In the genomic region with DNA sequence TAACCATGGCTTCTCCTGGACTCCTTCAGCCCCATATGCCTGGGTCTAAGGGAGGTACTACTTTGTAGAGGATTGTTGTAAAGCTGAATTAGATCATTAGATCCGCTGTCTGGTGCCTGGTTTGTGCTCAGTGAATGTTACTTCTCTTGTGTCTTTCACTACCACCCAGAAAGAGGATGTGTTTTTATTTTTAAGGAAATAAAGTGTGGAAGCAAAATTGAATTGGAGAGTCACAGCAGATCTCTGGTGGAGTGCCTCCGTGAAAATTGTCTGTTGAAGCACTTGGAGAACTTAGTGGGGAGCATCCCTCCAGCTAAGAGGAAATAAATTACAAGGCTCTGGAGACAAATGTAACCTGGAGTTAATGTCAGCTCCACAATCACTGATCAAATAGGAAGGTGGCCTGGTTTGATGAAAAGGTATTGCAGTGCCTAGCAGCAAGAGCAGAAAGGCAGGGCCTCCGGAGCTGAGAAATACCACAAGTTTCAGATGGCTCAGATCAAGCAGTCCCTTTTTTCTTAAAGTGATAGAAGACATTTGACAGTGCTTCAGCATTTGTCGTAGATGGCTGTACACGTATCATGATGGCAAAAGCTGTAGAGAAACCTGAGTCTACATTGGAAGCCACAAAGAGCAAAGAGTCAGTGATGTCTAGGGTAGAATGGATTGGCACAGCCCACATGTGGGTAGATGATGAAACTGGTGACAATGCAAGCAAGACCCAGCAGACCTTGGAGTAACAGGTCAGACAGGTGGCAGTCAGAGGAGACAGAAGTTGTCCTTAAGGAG, we compare ENCODE assay signal across 8 cellular contexts.
DNase-seq lines count a peak whose midpoint lies in the region; ATAC-seq lines count a peak whose summit lies in the region.

No MANE protein-coding gene starts in this region.

- no peaks in the 10 kb centered on the region for H3K27me3 ChIP-seq in thymus (ENCODE audit: control insufficient read depth, insufficient read depth)

- H3K4me1 Mint-ChIP-seq in activated CD8-positive, alpha-beta T cell treated with anti-CD3 and anti-CD28 coated beads, Interleukin-2, amount 10 ng/mL, durations not matched to agents 7 days and 5 days (ENCODE audit: low read depth) = peaks cover 58% of the 10 kb centered on the region

- no peaks in the 10 kb centered on the region for H3K9me3 ChIP-seq in thymus (ENCODE audit: control insufficient read depth)

- peak; percentile 67 to 73 for ATAC-seq in activated naive CD4-positive, alpha-beta T cell treated with anti-CD3 and anti-CD28 coated beads, Interleukin-2, amount 50 U/mL, for 72 hours
- ATAC-seq in HG03565 (IDR thresholded peaks at IDR 0.05; ENCODE audit: unreplicated experiment) = peak; percentile 36
- peak; percentile 73 for ATAC-seq in activated CD8-positive, alpha-beta T cell treated with anti-CD3 and anti-CD28 coated beads, Interleukin-2, amount 10 ng/mL, durations not matched to agents 7 days and 5 days
- ATAC-seq in GM21367 (IDR thresholded peaks at IDR 0.05; ENCODE audit: unreplicated experiment) = no peak

- CTCF ChIA-PET in activated CD8-positive, alpha-beta T cell treated with anti-CD3 and anti-CD28 coated beads, Interleukin-2, amount 10 ng/mL, durations not matched to agents 7 days and 5 days (lab: Charles Lee) = interaction anchor here (1.1 to 2.9 kb wide), 4 partner anchors 10 to 102 kb away, joined by 4 to 10 read pairs (median 6); partner anchors contain the start of gene ARTN

- no peak for DNase-seq in activated naive CD4-positive, alpha-beta T cell treated with anti-CD3 and anti-CD28 coated beads, Interleukin-2, amount 50 U/mL, for 72 hours (ENCODE audit: low spot score in 2 of 2)
- no peak for DNase-seq in activated naive CD4-positive, alpha-beta T cell treated with Interleukin-2 at 50 U/mL for 16 hours
- DNase-seq in activated CD8-positive, alpha-beta T cell treated with anti-CD3 and anti-CD28 coated beads, Interleukin-2, amount 10 ng/mL, durations not matched to agents 7 days and 5 days = peak; percentile 42
- DNase-seq in cortex of kidney (lab: John Stamatoyannopoulos, UW) = no peak
- no peak for DNase-seq in amniotic stem cell (lab: John Stamatoyannopoulos, UW)

- 52% methylated on average over 5 of the region's 5 CpGs for WGBS in thymus

- no peak overlapping the region for H3K4me3 Mint-ChIP-seq in activated CD8-positive, alpha-beta T cell treated with anti-CD3 and anti-CD28 coated beads, Interleukin-2, amount 10 ng/mL, durations not matched to agents 7 days and 5 days

- H3K27me3 Mint-ChIP-seq in activated CD8-positive, alpha-beta T cell treated with anti-CD3 and anti-CD28 coated beads, Interleukin-2, amount 10 ng/mL, durations not matched to agents 7 days and 5 days (ENCODE audit: low read depth) = no peaks in the 10 kb centered on the region

- peak overlapping the region; percentile 37 to 51 for H3K27ac Mint-ChIP-seq in activated naive CD4-positive, alpha-beta T cell treated with anti-CD3 and anti-CD28 coated beads, Interleukin-2, amount 50 U/mL, for 72 hours
- peak overlapping the region; percentile 64 for H3K27ac Mint-ChIP-seq in activated CD8-positive, alpha-beta T cell treated with anti-CD3 and anti-CD28 coated beads, Interleukin-2, amount 10 ng/mL, durations not matched to agents 7 days and 5 days

- H3K27ac ChIP-seq in thymus (ENCODE audit: low read depth) = peak overlapping the region; percentile 43

- no peaks in the 10 kb centered on the region for H3K9me3 Mint-ChIP-seq in activated naive CD4-positive, alpha-beta T cell treated with anti-CD3 and anti-CD28 coated beads, Interleukin-2, amount 50 U/mL, for 72 hours
- H3K9me3 Mint-ChIP-seq in activated CD8-positive, alpha-beta T cell treated with anti-CD3 and anti-CD28 coated beads, Interleukin-2, amount 10 ng/mL, durations not matched to agents 7 days and 5 days (ENCODE audit: insufficient read depth) = no peaks in the 10 kb centered on the region

- no peaks in the 10 kb centered on the region for H3K36me3 ChIP-seq in thymus (ENCODE audit: control insufficient read depth, insufficient read depth)

- H3K4me3 ChIP-seq in thymus (ENCODE audit: low read length) = no peak overlapping the region

- peaks cover 0 to 9% of the 10 kb centered on the region in 2 donors for H3K36me3 Mint-ChIP-seq in activated naive CD4-positive, alpha-beta T cell treated with anti-CD3 and anti-CD28 coated beads, Interleukin-2, amount 50 U/mL, for 72 hours
- peaks cover 15% of the 10 kb centered on the region for H3K36me3 Mint-ChIP-seq in activated CD8-positive, alpha-beta T cell treated with anti-CD3 and anti-CD28 coated beads, Interleukin-2, amount 10 ng/mL, durations not matched to agents 7 days and 5 days (ENCODE audit: low read depth)

- H3K4me1 ChIP-seq in thymus (ENCODE audit: control insufficient read depth, insufficient read depth, low read length) = peaks cover 48% of the 10 kb centered on the region

- POLR2A ChIA-PET in activated CD8-positive, alpha-beta T cell treated with anti-CD3 and anti-CD28 coated beads, Interleukin-2, amount 10 ng/mL, durations not matched to agents 7 days and 5 days (lab: Charles Lee) = no interaction called here
